In the genomic region with DNA sequence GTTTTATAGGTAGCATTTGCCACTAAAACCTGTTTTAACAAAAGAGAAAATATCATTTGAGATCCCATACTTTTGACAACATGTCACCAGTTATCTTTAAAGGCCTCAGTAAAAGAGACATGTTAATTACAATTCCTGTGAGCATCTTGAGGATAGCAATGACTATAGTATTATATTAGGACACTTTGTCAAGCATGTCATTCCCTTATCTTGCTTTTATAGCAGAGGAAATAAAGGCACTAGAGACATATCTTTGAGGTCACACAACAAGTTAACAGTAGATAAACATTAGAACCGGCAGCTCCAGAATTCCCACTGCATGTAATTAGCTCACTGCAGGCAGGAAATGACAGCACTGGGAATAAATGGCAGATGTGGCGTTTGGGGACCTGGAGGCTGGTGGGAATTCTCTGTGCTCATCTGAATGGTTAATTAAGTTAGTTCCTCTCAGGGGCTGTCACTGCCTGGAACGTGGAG, we compare ENCODE assay signal across 23 cellular contexts. TPM values are rescaled to one million over a fixed set of nuclear protein-coding genes. Genes with fewer than 3 reads are reported as not detected.
A peak's percentile ranks its signal among the peaks of the same experiment; 100 is the strongest.
DNase-seq lines count a peak whose midpoint lies in the region; ATAC-seq, FAIRE-seq and TF ChIP-seq lines count a peak whose summit lies in the region.
"Had no signal": no experiment of that assay in that cellular context is flagged by ENCODE, and none has a peak within 500 bp of the region (broad histone marks: within the 10 kb centered on the region; RNA-seq: fewer than 3 reads in every experiment).

No MANE protein-coding gene starts in this region.

- H4K8ac ChIP-seq in H9 (replicated peaks; ENCODE audit: insufficient read length, low read depth, low read length), result no peak overlapping the region

- ATAC-seq in aorta (ENCODE audit: low FRiP score), result no peak
- ATAC-seq: gastroesophageal sphincter had no signal

- H3K9me1 ChIP-seq in keratinocyte (ENCODE audit: control insufficient read depth, extremely low read depth, insufficient read depth, low read length), result no peaks in the 10 kb centered on the region

- H3T11ph ChIP-seq in H9 (ENCODE audit: low read length), result no peak overlapping the region

- no peak for DNase-seq in H9
- DNase-seq in SK-N-DZ (ENCODE audit: low spot score), result peak; percentile 48
- DNase-seq in keratinocyte (ENCODE audit: low read depth, low spot score), result no peak
- DNase-seq in stomach, result no peak
- DNase-seq in aorta, result no peak
- no peak for DNase-seq in mesenteric fat pad (ENCODE audit: low spot score)
- DNase-seq in hypothalamus (lab: John Stamatoyannopoulos, UW), result no peak
- no peak for DNase-seq in middle frontal gyrus (ENCODE audit: extremely low spot score, low spot score)
- DNase-seq: activated naive CD8-positive, alpha-beta T cell treated with anti-CD3 and anti-CD28 coated beads for 36 hours; cortex of kidney; left ventricle myocardium inferior; MM.1S; NCI-H1694 treated with DMSO at 0.1 percent for 48 hours; SHP77 treated with DMSO at 0.1 percent for 48 hours; stimulated activated CD4-positive, alpha-beta T cell treated with anti-CD3 and anti-CD28 coated beads, Interleukin-4, amount 100 ng/mL, for 4 hours; substantia nigra; T-helper 2 cell had no signal

- H2BK20ac ChIP-seq in H9 (ENCODE audit: low read depth, low read length, poor library complexity, severe bottlenecking), result no peak overlapping the region

- no peak overlapping the region for H2BK12ac ChIP-seq in H9 (ENCODE audit: insufficient read length, low read depth, low read length)

- no peak overlapping the region for H2BK5ac ChIP-seq in H9 (ENCODE audit: insufficient read length, low read length)

- intact Hi-C loops in stomach (cut with DNase I; ENCODE audit: low total_unique reads) (no loop called here), aorta (cut with DNase I) (no loop called here)

- H3K27me3 ChIP-seq in H9 (ENCODE audit: insufficient read depth, low read length) (no peaks in the 10 kb centered on the region), keratinocyte (ENCODE audit: control insufficient read depth, extremely low read depth, insufficient read depth, low read length) (no peaks in the 10 kb centered on the region), stomach (no peaks in the 10 kb centered on the region), aorta (ENCODE audit: control insufficient read depth in 1 of 2, insufficient read depth in 2 of 2, low read length in 1 of 2) (no peaks in the 10 kb centered on the region)
- H3K27me3 ChIP-seq: gastroesophageal sphincter had no signal

- H2AFZ ChIP-seq in H9 (ENCODE audit: low read length) (no peak overlapping the region), keratinocyte (ENCODE audit: control insufficient read depth, low read length) (no peak overlapping the region)

- H3K36me3 ChIP-seq in keratinocyte (ENCODE audit: control insufficient read depth in 2 of 2, extremely low read depth in 1 of 2, insufficient read depth in 2 of 2, low read length in 2 of 2) (no peaks in the 10 kb centered on the region), stomach (no peaks in the 10 kb centered on the region), aorta (ENCODE audit: control insufficient read depth in 1 of 2, insufficient read depth in 2 of 2, low read length in 1 of 2) (no peaks in the 10 kb centered on the region)
- H3K36me3 ChIP-seq: gastroesophageal sphincter, left ventricle myocardium inferior had no signal

- H3K27ac ChIP-seq in H9 (ENCODE audit: insufficient read length, low read depth, low read length), result no peak overlapping the region
- peak overlapping the region; percentile 29 for H3K27ac ChIP-seq in keratinocyte (ENCODE audit: control insufficient read depth, insufficient read depth, low read length)
- H3K27ac ChIP-seq in stomach, result peak overlapping the region in 4 of 5 donors; percentile 19 to 57 (median 44)
- no peak overlapping the region for H3K27ac ChIP-seq in aorta (ENCODE audit: low read depth in 1 of 2, low read length in 2 of 2)
- H3K27ac ChIP-seq: gastroesophageal sphincter, left ventricle myocardium inferior had no signal

- no peak overlapping the region for H2AK5ac ChIP-seq in H9 (ENCODE audit: insufficient read length, low read length)

- dilution Hi-C loops in keratinocyte (cut with MboI; ENCODE audit: extremely low pct_ligation_motif_present, low sequenced_read_pairs), result no loop called here

- no peak overlapping the region for H3K18ac ChIP-seq in H9 (ENCODE audit: insufficient read length, low read depth, low read length)

- no peaks in the 10 kb centered on the region for H3K27me3 Mint-ChIP-seq in H9 (ENCODE audit: low read depth)
- H3K27me3 Mint-ChIP-seq: B cell had no signal

- no peaks in the 10 kb centered on the region for H3K79me1 ChIP-seq in H9 (ENCODE audit: insufficient read depth, low read depth, low read length, poor library complexity, severe bottlenecking)

- H3K9me3 ChIP-seq in H9 (ENCODE audit: control insufficient read depth, low read depth, low read length) (no peaks in the 10 kb centered on the region), keratinocyte (ENCODE audit: control insufficient read depth, low read depth, low read length) (no peaks in the 10 kb centered on the region), stomach (no peaks in the 10 kb centered on the region), aorta (ENCODE audit: control insufficient read depth, low read length) (no peaks in the 10 kb centered on the region)
- H3K9me3 ChIP-seq: gastroesophageal sphincter, left ventricle myocardium inferior had no signal

- no peak overlapping the region for H4K5ac ChIP-seq in H9 (ENCODE audit: insufficient read length, low read depth, low read length)

- no peak overlapping the region for H3K14ac ChIP-seq in H9 (ENCODE audit: insufficient read depth, low read length)

- no peak overlapping the region for H3K4ac ChIP-seq in H9 (ENCODE audit: low read depth, low read length)

- no peak overlapping the region for H3K23ac ChIP-seq in H9 (ENCODE audit: insufficient read length, low read depth, low read length)

- no peak overlapping the region for H3K4me3 Mint-ChIP-seq in H9
- H3K4me3 Mint-ChIP-seq: activated naive CD8-positive, alpha-beta T cell treated with anti-CD3 and anti-CD28 coated beads for 36 hours; activated T-helper 1 cell treated with anti-CD3 and anti-CD28 coated beads, Interleukin-12 subunit alpha, Interleukin-12 subunit beta, Interleukin-2, Interleukin-4 antibody, amounts not matched to agents 30 ng/mL and 10 ng/mL and 1 ng/mL, durations not matched to agents 14 hours and 24 hours and 36 hours; B cell; brain had no signal

- no peaks in the 10 kb centered on the region for H3K9me3 Mint-ChIP-seq in H9
- H3K9me3 Mint-ChIP-seq: activated T-helper 1 cell treated with anti-CD3 and anti-CD28 coated beads, Interleukin-12 subunit alpha, Interleukin-12 subunit beta, Interleukin-2, Interleukin-4 antibody, amounts not matched to agents 30 ng/mL and 10 ng/mL and 1 ng/mL, durations not matched to agents 14 hours and 24 hours and 36 hours; brain had no signal

- TF ChIP-seq POLR2A in stomach (IDR thresholded peaks at IDR 0.05), result no peak

- no peak overlapping the region for H4K91ac ChIP-seq in H9 (ENCODE audit: insufficient read length, low read depth, low read length)

- H3K4me2 ChIP-seq in H9 (ENCODE audit: insufficient read depth, insufficient read length, low read length) (no peak overlapping the region), keratinocyte (ENCODE audit: control insufficient read depth, extremely low read depth, insufficient read depth, low read depth, low read length) (peak overlapping the region; percentile 62)
- H3K4me2 ChIP-seq: smooth muscle cell had no signal

- WGBS in H9 (ENCODE audit: extremely low coverage, insufficient read length, low lambda C conversion rate), result no CpG with 5 or more reads among the region's 3 CpGs
- 10 to 32% (median 22%) methylated on average over 3 of the region's 3 CpGs for WGBS in stomach, 5 donors
- 36 to 38% methylated on average over 3 of the region's 3 CpGs for WGBS in aorta, 2 donors

- no peak for TF ChIP-seq CTCF in H9 (conservative IDR thresholded peaks at IDR 0.05)
- TF ChIP-seq CTCF in keratinocyte (optimal IDR thresholded peaks at IDR 0.05 in 1 of 3, IDR thresholded peaks at IDR 0.05 in 1 of 3, conservative IDR thresholded peaks at IDR 0.05 in 1 of 3; ENCODE audit: extremely low read depth in 1 of 3, insufficient read depth in 2 of 3, low read length in 3 of 3), result no peak
- no peak for TF ChIP-seq CTCF in stomach (IDR thresholded peaks at IDR 0.05)

- H3K36me3 Mint-ChIP-seq in H9 (ENCODE audit: insufficient read depth in 1 of 3, low read depth in 3 of 3), result no peaks in the 10 kb centered on the region
- H3K36me3 Mint-ChIP-seq: activated naive CD8-positive, alpha-beta T cell treated with anti-CD3 and anti-CD28 coated beads for 36 hours; brain had no signal

- H2BK15ac ChIP-seq in H9 (ENCODE audit: low read depth, low read length), result no peak overlapping the region

- H3K4me3 ChIP-seq in keratinocyte (ENCODE audit: control insufficient read depth in 2 of 3, extremely low read depth in 1 of 3, insufficient read depth in 2 of 3, low read depth in 1 of 3, low read length in 3 of 3) (no peak overlapping the region), stomach (no peak overlapping the region), aorta (ENCODE audit: low read length in 2 of 2) (no peak overlapping the region)
- H3K4me3 ChIP-seq: gastroesophageal sphincter, left ventricle myocardium inferior, smooth muscle cell had no signal

- H3K27ac Mint-ChIP-seq in H9, result peak overlapping the region in 2 of 3 experiments; percentile 16 to 24; a peak in 2 of 7 replicates
- H3K27ac Mint-ChIP-seq: activated naive CD8-positive, alpha-beta T cell treated with anti-CD3 and anti-CD28 coated beads for 36 hours; activated T-helper 1 cell treated with anti-CD3 and anti-CD28 coated beads, Interleukin-12 subunit alpha, Interleukin-12 subunit beta, Interleukin-2, Interleukin-4 antibody, amounts not matched to agents 30 ng/mL and 10 ng/mL and 1 ng/mL, durations not matched to agents 14 hours and 24 hours and 36 hours; B cell; brain had no signal

- no peaks in the 10 kb centered on the region; the same call in 1 of the 2 replicates for H3K4me1 ChIP-seq in H9 (ENCODE audit: insufficient read depth, low read length)
- peaks cover 42% of the 10 kb centered on the region for H3K4me1 ChIP-seq in keratinocyte (ENCODE audit: control insufficient read depth, extremely low read depth, insufficient read depth, low read length)
- H3K4me1 ChIP-seq in stomach, result peaks cover 6 to 22% (median 14%) of the 10 kb centered on the region in 4 donors
- peaks cover 0 to 6% of the 10 kb centered on the region in 2 donors for H3K4me1 ChIP-seq in aorta (ENCODE audit: control insufficient read depth in 1 of 2, insufficient read depth in 2 of 2, low read length in 2 of 2)

- no peak overlapping the region for H3K56ac ChIP-seq in H9 (ENCODE audit: insufficient read length, low read depth, low read length)

- no peak overlapping the region for H2BK120ac ChIP-seq in H9 (ENCODE audit: low read depth, low read length, poor library complexity, severe bottlenecking)

- H3K79me2 ChIP-seq in H9 (ENCODE audit: insufficient read depth, low read length) (no peaks in the 10 kb centered on the region), keratinocyte (ENCODE audit: control insufficient read depth, insufficient read depth, low read length) (no peaks in the 10 kb centered on the region)

- no peak for TF ChIP-seq EP300 in stomach (IDR thresholded peaks at IDR 0.05)

- no peak for FAIRE-seq in keratinocyte (lab: Jason Lieb, UNC)

- H4K20me1 ChIP-seq in H9 (ENCODE audit: control insufficient read depth, insufficient read depth, insufficient read length), result no peaks in the 10 kb centered on the region
- no peaks in the 10 kb centered on the region for H4K20me1 ChIP-seq in keratinocyte (ENCODE audit: control insufficient read depth, extremely low read depth, insufficient read depth, low read length)

- H3K9ac ChIP-seq in H9 (ENCODE audit: extremely low read depth, insufficient read length, low read length), result no peak overlapping the region
- H3K9ac ChIP-seq in keratinocyte (ENCODE audit: control insufficient read depth, extremely low read depth, insufficient read depth, low read length), result no peak overlapping the region

- H3K23me2 ChIP-seq in H9 (ENCODE audit: insufficient read length, low read depth, low read length, poor library complexity, severe bottlenecking), result no peaks in the 10 kb centered on the region

- H3K4me1 Mint-ChIP-seq in H9, result peaks cover 3 to 5% of the 10 kb centered on the region in 2 experiments; a peak in 3 of 4 replicates

RNA-seq across cellular contexts. Expression of a gene that starts 25.9 kb away (rescaled TPM):
- 1.0 and 2.0 TPM in 2 replicates for total RNA-seq in H9 (2021)
- polyA plus RNA-seq in SK-N-DZ (2014; cell fraction: cytosol; rRNA removed), result 0.13 TPM in 1 of 2 replicates, not detected in the other
- polyA plus RNA-seq in SK-N-DZ (2014; cell fraction: nucleus; rRNA removed), result 0.14 and 0.38 TPM in 2 replicates
- 17.0 to 30.8 TPM (median 24.7 TPM) in 3 replicates for polyA plus RNA-seq in keratinocyte
- polyA plus RNA-seq in keratinocyte (2011; ENCODE audit: low read depth), result 21.7 TPM
- polyA plus RNA-seq in keratinocyte (2011; cell fraction: cytosol; rRNA removed), result 26.8 and 35.7 TPM in 2 replicates
- 32.3 and 38.3 TPM in 2 replicates for polyA plus RNA-seq in keratinocyte (2011; cell fraction: nucleus; rRNA removed)
- polyA plus RNA-seq in keratinocyte (2012; ENCODE audit: low replicate concordance), result 9.8 and 38.5 TPM in 2 replicates
- polyA minus RNA-seq in keratinocyte, result 2.8 to 14.0 TPM (median 9.2 TPM) in 3 replicates
- 3.3 TPM for polyA minus RNA-seq in keratinocyte (2011; cell fraction: cytosol; rRNA and poly(A)+ RNA removed)
- polyA minus RNA-seq in keratinocyte (2011; cell fraction: nucleus; rRNA and poly(A)+ RNA removed), result 4.5 and 13.0 TPM in 2 replicates
- total RNA-seq in stomach, result 10 to 100 TPM in 4 of 5 donors, not detected in 1; 14.7 to 88.7 (median 36.4) TPM
- polyA plus RNA-seq in stomach, result 10 to 100 TPM; 10.9 to 74.1 (median 20.5) TPM
- total RNA-seq in aorta, result not detected
- under 1 TPM in 1 of 2 donors, not detected in 1; 0.26 TPM for polyA plus RNA-seq in aorta
- total RNA-seq in mesenteric fat pad, result not detected
- total RNA-seq: activated naive CD8-positive, alpha-beta T cell treated with anti-CD3 and anti-CD28 coated beads for 36 hours; activated T-helper 1 cell treated with anti-CD3 and anti-CD28 coated beads, Interleukin-12 subunit alpha, Interleukin-12 subunit beta, Interleukin-2, Interleukin-4 antibody, amounts not matched to agents 30 ng/mL and 10 ng/mL and 1 ng/mL, durations not matched to agents 14 hours and 24 hours and 36 hours; left ventricle myocardium inferior; OCI-LY7 had no signal

Comparison
In these comparisons a context has a peak if more than half of its experiments do, and no peak if none do; other contexts are left out.
1. H3K27ac ChIP-seq: peak in keratinocyte (single experiment) and stomach (4 of 5); none in H9 (single experiment) and aorta (0 of 2).